ENCODE assay signal across 8 cellular contexts in the genomic region with DNA sequence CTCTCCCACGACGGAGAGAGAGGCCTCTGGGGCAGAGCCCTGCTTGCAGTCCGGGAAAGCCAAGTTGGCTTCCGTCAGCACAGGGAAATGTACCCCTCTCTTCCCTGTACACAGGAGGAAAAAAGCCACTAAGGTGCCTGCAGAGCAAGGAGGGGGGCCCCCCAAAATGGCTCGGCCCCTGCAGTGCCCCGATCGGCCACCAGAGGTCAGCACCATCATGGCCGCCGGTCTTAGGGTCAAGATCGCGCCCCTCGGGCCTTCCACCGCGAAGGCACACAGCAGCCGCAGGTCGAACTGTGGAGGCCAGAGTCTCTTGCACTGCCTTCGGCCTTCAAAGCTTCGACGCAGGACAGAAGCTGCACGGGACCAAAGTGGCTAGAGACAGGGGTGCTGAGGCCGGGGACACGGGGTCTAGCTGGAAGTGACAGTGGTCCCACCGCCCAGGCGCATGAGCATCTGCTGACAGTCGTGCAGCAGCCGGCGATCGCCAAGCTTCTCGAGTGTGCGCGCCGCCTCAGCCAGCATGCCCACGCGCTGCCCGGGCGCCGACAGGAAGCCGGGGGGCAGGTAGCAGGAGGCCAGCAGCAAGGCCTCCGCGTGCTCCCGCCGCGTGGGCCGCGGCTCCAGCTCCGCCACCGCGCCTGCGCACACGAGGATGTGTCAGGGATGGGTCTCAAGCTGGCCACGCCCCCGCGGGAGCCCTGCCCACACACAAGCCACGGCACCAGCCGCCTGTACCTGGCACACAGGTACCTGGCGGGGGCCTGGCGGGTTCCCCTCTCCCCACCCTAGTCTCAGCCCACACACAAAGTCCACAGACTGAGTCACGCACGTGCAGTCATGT. TPM values are rescaled to one million over a fixed set of nuclear protein-coding genes. Genes with fewer than 3 reads are reported as not detected.
DNase-seq lines count a peak whose midpoint lies in the region; ATAC-seq and TF ChIP-seq lines count a peak whose summit lies in the region.

No MANE protein-coding gene starts in this region.

- H3K4me3 ChIP-seq in GM12864 (ENCODE audit: low read depth, low read length) (no peak overlapping the region), LNCaP clone FGC (ENCODE audit: low read depth, low read length) (no peak overlapping the region), mesodermal cell (ENCODE audit: extremely low read depth, insufficient read depth, low read length, poor library complexity, severe bottlenecking) (no peak overlapping the region)
- H3K4me3 ChIP-seq in effector memory CD4-positive, alpha-beta T cell (ENCODE audit: insufficient read depth, low read depth, low read length, poor library complexity, severe bottlenecking), result no peak overlapping the region

- H3K27ac Mint-ChIP-seq in activated CD8-positive, alpha-beta T cell treated with anti-CD3 and anti-CD28 coated beads for 36 hours, result peak overlapping the region; percentile 75

- peaks cover 5% of the 10 kb centered on the region for H3K4me1 ChIP-seq in effector memory CD4-positive, alpha-beta T cell (ENCODE audit: control insufficient read depth, insufficient read depth, low read length, poor library complexity, severe bottlenecking)
- H3K4me1 ChIP-seq in mesodermal cell (ENCODE audit: control insufficient read depth, insufficient read depth, low read length, poor library complexity, severe bottlenecking), result peaks cover 27% of the 10 kb centered on the region

- H3K9me3 ChIP-seq in effector memory CD4-positive, alpha-beta T cell (ENCODE audit: control insufficient read depth, low read length), result no peaks in the 10 kb centered on the region
- H3K9me3 ChIP-seq in mesodermal cell (ENCODE audit: control insufficient read depth, low read length), result no peaks in the 10 kb centered on the region

- H3K36me3 ChIP-seq in effector memory CD4-positive, alpha-beta T cell (ENCODE audit: control insufficient read depth, insufficient read depth, low read length), result peaks cover 31% of the 10 kb centered on the region
- peaks cover 50% of the 10 kb centered on the region for H3K36me3 ChIP-seq in mesodermal cell (ENCODE audit: control insufficient read depth, insufficient read depth, low read length)

- POLR2A ChIA-PET in activated CD8-positive, alpha-beta T cell treated with anti-CD3 and anti-CD28 coated beads for 36 hours (lab: Charles Lee), result interaction anchor here (0.6 to 2.6 kb wide), 15 partner anchors 9 to 148 kb away, joined by 3 to 21 read pairs (median 7); partner anchors contain the start of genes RAI1 and SREBF1

- CTCF ChIA-PET in activated CD8-positive, alpha-beta T cell treated with anti-CD3 and anti-CD28 coated beads for 36 hours (lab: Charles Lee), result interaction anchor here (0.5 to 8.2 kb wide), 29 partner anchors 8 to 221 kb away, joined by 3 to 104 read pairs (median 5); partner anchors contain the start of gene SREBF1

- peak; percentile 98 for TF ChIP-seq CTCF in GM12864 (IDR thresholded peaks at IDR 0.05; ENCODE audit: low read depth, low read length, missing control alignments)
- peak; percentile 78 for TF ChIP-seq CTCF in LNCaP clone FGC (IDR thresholded peaks at IDR 0.05; ENCODE audit: control insufficient read depth, extremely low read depth, insufficient read depth)
- peak; percentile 99 for TF ChIP-seq CTCF in activated CD8-positive, alpha-beta T cell treated with anti-CD3 and anti-CD28 coated beads for 36 hours (IDR thresholded peaks at IDR 0.05)

- peaks cover 31% of the 10 kb centered on the region for H3K36me3 Mint-ChIP-seq in activated CD8-positive, alpha-beta T cell treated with anti-CD3 and anti-CD28 coated beads for 36 hours (ENCODE audit: low read depth)

- ATAC-seq in activated CD8-positive, alpha-beta T cell treated with anti-CD3 and anti-CD28 coated beads for 36 hours, result peak; percentile 59
- no peak for ATAC-seq in GM19463 (IDR thresholded peaks at IDR 0.05; ENCODE audit: unreplicated experiment)

- H3K27me3 Mint-ChIP-seq in activated CD8-positive, alpha-beta T cell treated with anti-CD3 and anti-CD28 coated beads for 36 hours, result no peaks in the 10 kb centered on the region

- H3K4me3 Mint-ChIP-seq in activated CD8-positive, alpha-beta T cell treated with anti-CD3 and anti-CD28 coated beads for 36 hours, result no peak overlapping the region

- H3K27ac ChIP-seq in effector memory CD4-positive, alpha-beta T cell (ENCODE audit: insufficient read depth, low read length, poor library complexity, severe bottlenecking), result no peak overlapping the region
- peak overlapping the region; percentile 55 for H3K27ac ChIP-seq in mesodermal cell (ENCODE audit: low read depth, low read length, severe bottlenecking)

- DNase-seq in GM12864 (ENCODE audit: low read depth), result no peak
- no peak for DNase-seq in LNCaP clone FGC (ENCODE audit: low read depth)
- peak; percentile 74 for DNase-seq in activated CD8-positive, alpha-beta T cell treated with anti-CD3 and anti-CD28 coated beads for 36 hours
- DNase-seq in effector memory CD4-positive, alpha-beta T cell, result peak; percentile 32 to 56 (median 47)
- DNase-seq in stimulated activated CD8-positive, alpha-beta memory T cell treated with anti-CD3 and anti-CD28 coated beads, Interleukin-4, amount 100 ng/mL, for 4 hours (ENCODE audit: low read depth in 2 of 2, low spot score in 1 of 2), result peak; percentile 30 to 49
- DNase-seq in NCI-H2029 (lab: John Stamatoyannopoulos, UW), result no peak

- 65 to 68% methylated on average over 49 to 57 of the region's 59 CpGs for WGBS in mesodermal cell (ENCODE audit: insufficient coverage in 2 of 2), 2 experiments

- intact Hi-C loops in activated CD8-positive, alpha-beta T cell treated with anti-CD3 and anti-CD28 coated beads for 36 hours (cut with micrococcal nuclease), result no loop called here

- no peaks in the 10 kb centered on the region for H3K27me3 ChIP-seq in effector memory CD4-positive, alpha-beta T cell (replicated peaks; ENCODE audit: control insufficient read depth, insufficient read depth, low read length, poor library complexity, severe bottlenecking)

- H3K4me1 Mint-ChIP-seq in activated CD8-positive, alpha-beta T cell treated with anti-CD3 and anti-CD28 coated beads for 36 hours (ENCODE audit: low read depth), result peaks cover 22% of the 10 kb centered on the region

- no peaks in the 10 kb centered on the region for H3K9me3 Mint-ChIP-seq in activated CD8-positive, alpha-beta T cell treated with anti-CD3 and anti-CD28 coated beads for 36 hours

RNA-seq across cellular contexts. Expression of gene SREBF1, which starts 24.4 kb away (rescaled TPM):
- 100 to 1,000 TPM; 103 to 116 TPM for total RNA-seq in activated CD8-positive, alpha-beta T cell treated with anti-CD3 and anti-CD28 coated beads for 36 hours
- 51.2 TPM for polyA plus RNA-seq in mesodermal cell (2013, experiment 1 of 2)
- polyA plus RNA-seq in mesodermal cell (2013, experiment 2 of 2), result 44.7 TPM

Comparison
In these comparisons a context has a peak if more than half of its experiments do, and no peak if none do; other contexts are left out.
1. DNase-seq: peak in activated CD8-positive, alpha-beta T cell treated with anti-CD3 and anti-CD28 coated beads for 36 hours (single experiment), effector memory CD4-positive, alpha-beta T cell (3 of 3) and stimulated activated CD8-positive, alpha-beta memory T cell treated with anti-CD3 and anti-CD28 coated beads, Interleukin-4, amount 100 ng/mL, for 4 hours (2 of 2); none in GM12864 (single experiment), LNCaP clone FGC (single experiment) and NCI-H2029 (single experiment).
2. Peak in every context shown above with its lines, with median percentiles within 50 percentile points of each other: CTCF ChIP-seq.